Comparison of ENCODE assay signal across 8 cellular contexts in genomic region chr17:38559025-38559879, GRCh38.
DNase-seq lines count a peak whose midpoint lies in the region; ATAC-seq lines count a peak whose summit lies in the region.

No MANE protein-coding gene starts in this region.

- no peaks in the 10 kb centered on the region for H3K9me3 ChIP-seq in iPS-18c (ENCODE audit: control insufficient read depth, insufficient read depth, low read length)

- ATAC-seq in HG02678 (IDR thresholded peaks at IDR 0.05; ENCODE audit: unreplicated experiment) (peak; percentile 70), GM18873 (IDR thresholded peaks at IDR 0.05; ENCODE audit: low FRiP score, unreplicated experiment) (no peak)

- peak overlapping the region; percentile 59 for H3K4me3 ChIP-seq in iPS-18c (ENCODE audit: insufficient read depth, low read depth, low read length)

- DNase-seq in ELF-1 (ENCODE audit: low read depth, low spot score) (peak; percentile 96), NCI-H187 (lab: John Stamatoyannopoulos, UW) (peak; percentile 80 to 92), T-helper 2 cell (peak; percentile 74 to 87 (median 76)), astrocyte of the hippocampus (ENCODE audit: low read depth, low spot score) (peak; percentile 20)
- DNase-seq in stimulated activated CD4-positive, alpha-beta T cell treated with anti-CD3 and anti-CD28 coated beads, Interleukin-12 subunit alpha, Interleukin-12 subunit beta, amount 100 ng/mL, for 4 hours = peak; percentile 90

Comparison
In these comparisons a context has a peak if more than half of its experiments do, and no peak if none do; other contexts are left out.
1. DNase-seq: peak in every context shown above with its lines; median percentile 96 in ELF-1; 90 in stimulated activated CD4-positive, alpha-beta T cell treated with anti-CD3 and anti-CD28 coated beads, Interleukin-12 subunit alpha, Interleukin-12 subunit beta, amount 100 ng/mL, for 4 hours; 86 in NCI-H187; 76 in T-helper 2 cell; 20 in astrocyte of the hippocampus.